ENCODE assay signal across 22 cellular contexts in the genomic region with DNA sequence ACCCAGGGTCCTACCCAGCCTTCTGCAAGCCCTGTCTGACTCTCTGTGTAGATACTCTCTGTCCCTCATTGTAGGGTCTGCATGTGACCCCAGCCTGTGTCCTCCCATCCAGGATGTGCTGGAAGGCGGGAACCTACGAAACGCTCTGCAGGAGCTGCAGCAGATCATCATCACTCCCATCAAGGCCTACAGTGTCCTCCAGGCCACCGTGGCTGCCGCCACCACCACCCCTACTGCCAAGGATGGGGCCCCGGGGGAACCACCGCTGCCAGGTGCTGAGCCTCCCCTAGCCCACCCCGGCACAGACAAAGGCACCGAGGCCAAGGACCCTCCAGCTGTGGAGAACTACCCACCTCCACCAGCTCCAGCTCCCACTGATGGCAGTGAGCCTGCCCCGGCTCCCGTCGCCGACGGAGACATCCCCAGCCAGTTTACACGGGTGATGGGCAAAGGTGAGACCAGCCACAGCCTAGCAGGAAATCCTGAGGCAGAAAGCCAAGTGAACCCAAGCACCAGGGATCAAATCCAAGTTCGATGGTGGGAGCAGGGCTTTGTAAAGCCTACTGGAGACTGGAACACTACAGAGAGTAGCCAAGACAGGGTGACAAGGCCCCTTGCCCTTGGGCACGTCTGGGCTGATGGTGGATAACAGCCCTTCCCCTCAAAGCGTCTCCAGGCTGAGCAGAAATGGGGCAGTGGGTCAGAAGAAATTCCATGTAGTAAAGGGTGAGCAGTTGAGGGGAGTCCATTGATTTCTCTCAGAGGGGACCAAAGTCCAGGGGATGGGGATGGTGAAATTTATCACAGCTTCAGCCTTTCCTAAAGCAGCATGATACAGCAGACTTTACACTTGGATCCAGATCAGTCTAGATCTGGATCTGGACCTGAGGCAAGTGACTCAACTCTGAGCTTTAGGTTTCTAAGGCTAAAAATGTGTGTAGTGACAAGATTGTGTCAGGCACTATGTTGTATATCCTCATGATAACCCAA.
"Had no signal": no experiment of that assay in that cellular context is flagged by ENCODE, and none has a peak within 500 bp of the region (broad histone marks: within the 10 kb centered on the region; RNA-seq: fewer than 3 reads in every experiment).

No MANE protein-coding gene starts in this region.

- H3K36me3 Mint-ChIP-seq: activated naive CD4-positive, alpha-beta T cell treated with anti-CD3 and anti-CD28 coated beads, Interleukin-2, amount 50 U/mL, for 72 hours had no signal

- H3K4me1 Mint-ChIP-seq: activated B cell treated with CpG ODN at 0.5 μM for 24 hours; activated CD4-positive, alpha-beta T cell treated with anti-CD3 and anti-CD28 coated beads for 36 hours; memory B cell; neural crest cell had no signal

- H3K4me3 Mint-ChIP-seq: activated B cell treated with CpG ODN at 0.5 μM for 24 hours; activated CD4-positive, alpha-beta T cell treated with anti-CD3 and anti-CD28 coated beads for 36 hours; effector memory CD8-positive, alpha-beta T cell; memory B cell; neural crest cell had no signal

- H3K4me3 ChIP-seq: ascending aorta, gastrocnemius medialis, heart left ventricle, mucosa of descending colon, sigmoid colon, smooth muscle cell, thyroid gland had no signal

- H3K9me3 Mint-ChIP-seq: activated B cell treated with CpG ODN at 0.5 μM for 24 hours; activated naive CD4-positive, alpha-beta T cell treated with anti-CD3 and anti-CD28 coated beads, Interleukin-2, amount 50 U/mL, for 72 hours; effector memory CD8-positive, alpha-beta T cell; memory B cell; neural crest cell had no signal

- DNase-seq: activated B cell treated with CpG ODN at 0.5 μM for 24 hours; activated CD4-positive, alpha-beta T cell treated with anti-CD3 and anti-CD28 coated beads for 36 hours; activated CD4-positive, alpha-beta T cell treated with anti-CD3 and anti-CD28 coated beads, Interleukin-2, amount 50 U/mL, for 48 hours; activated gamma-delta T cell; brain microvascular endothelial cell; caudate nucleus; effector memory CD8-positive, alpha-beta T cell; gastrocnemius medialis; heart left ventricle; mucosa of descending colon; sigmoid colon; stimulated activated CD4-positive, alpha-beta T cell treated with anti-CD3 and anti-CD28 coated beads, Interleukin-15, amount 100 ng/mL, for 24 hours; stimulated activated CD4-positive, alpha-beta T cell treated with anti-CD3 and anti-CD28 coated beads, Interleukin-2, amount 100 ng/mL, for 48 hours; stimulated activated naive CD8-positive, alpha-beta T cell treated with anti-CD3 and anti-CD28 coated beads, Interleukin-15, Interleukin-2, amounts not matched to agents 100 U/mL and 50 U/mL, for 24 hours; T1000; thyroid gland had no signal

- H3K27ac ChIP-seq: brain microvascular endothelial cell, gastrocnemius medialis, heart left ventricle, sigmoid colon, thyroid gland had no signal

- ATAC-seq: activated CD4-positive, alpha-beta T cell treated with anti-CD3 and anti-CD28 coated beads for 36 hours; activated naive CD4-positive, alpha-beta T cell treated with anti-CD3 and anti-CD28 coated beads, Interleukin-2, amount 50 U/mL, for 72 hours; effector memory CD8-positive, alpha-beta T cell; esophagus mucosa; gastrocnemius medialis; heart left ventricle; mucosa of descending colon; stimulated activated naive CD8-positive, alpha-beta T cell treated with anti-CD3 and anti-CD28 coated beads, Interleukin-15, Interleukin-2, amounts not matched to agents 100 U/mL and 50 U/mL, for 24 hours had no signal

- H3K27ac Mint-ChIP-seq: activated B cell treated with CpG ODN at 0.5 μM for 24 hours, memory B cell had no signal

- H3K27me3 Mint-ChIP-seq: activated B cell treated with CpG ODN at 0.5 μM for 24 hours; activated CD4-positive, alpha-beta T cell treated with anti-CD3 and anti-CD28 coated beads for 36 hours; effector memory CD8-positive, alpha-beta T cell; memory B cell had no signal

- H3K4me2 ChIP-seq: smooth muscle cell had no signal

- H3K27me3 ChIP-seq: ascending aorta, brain microvascular endothelial cell, gastrocnemius medialis, heart left ventricle, sigmoid colon, thyroid gland had no signal

- H3K9me3 ChIP-seq: ascending aorta, gastrocnemius medialis, heart left ventricle, mucosa of descending colon, sigmoid colon, thyroid gland had no signal
